Comparison of ENCODE assay signal across 1 cellular context in the genomic region with DNA sequence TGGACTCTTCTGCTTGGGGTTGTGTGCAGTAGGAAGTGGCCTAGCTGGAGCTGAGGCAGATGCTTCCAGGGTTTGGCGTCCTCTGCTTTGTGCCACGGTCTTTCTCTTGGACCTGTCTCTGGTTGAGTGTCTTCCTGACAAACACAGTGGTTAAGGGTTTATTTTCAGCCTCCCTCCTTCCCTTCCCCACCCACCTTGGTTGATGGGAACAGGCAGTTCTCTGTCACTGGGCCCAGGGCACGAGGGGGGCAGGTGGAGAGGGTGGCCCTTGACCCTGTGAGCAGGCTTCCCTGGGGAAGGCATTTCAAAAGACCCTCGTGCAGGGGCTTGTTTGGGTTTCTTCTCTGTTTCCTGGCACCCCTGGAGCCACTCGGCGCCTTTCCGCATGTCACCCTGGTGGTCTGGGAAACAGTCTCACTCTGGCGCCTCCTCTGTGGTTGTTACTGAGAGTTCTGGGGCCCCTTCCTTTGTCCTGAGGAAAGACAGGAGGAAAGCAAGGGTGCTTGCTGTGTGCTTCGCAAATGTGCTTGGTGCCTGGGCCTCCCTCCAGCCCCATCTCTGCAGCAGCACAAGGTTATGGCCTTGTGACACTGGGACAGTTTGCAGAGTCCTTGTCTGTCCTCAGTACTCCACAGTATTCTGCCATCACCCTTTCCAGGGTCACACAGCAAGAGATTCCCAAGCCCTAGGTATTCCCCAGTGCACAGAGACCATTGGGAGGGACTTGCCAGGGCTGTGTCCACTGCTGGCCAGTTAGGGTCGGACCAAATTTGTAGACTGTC.
TF ChIP-seq lines count a peak whose summit lies in the region.

No MANE protein-coding gene starts in this region.

TF ChIP-seq in IMR-90, 13 proteins besides CTCF, POLR2A, EP300 and RAD21:
- TF ChIP-seq RFX5 (IDR thresholded peaks at IDR 0.05; ENCODE audit: low read depth, low read length) (no peak), MXI1 (IDR thresholded peaks at IDR 0.05; ENCODE audit: borderline replicate concordance, low read depth, low read length) (no peak), USF2 (IDR thresholded peaks at IDR 0.05; ENCODE audit: low read depth, low read length) (no peak), FOS (IDR thresholded peaks at IDR 0.05; ENCODE audit: low read depth, low read length) (no peak), ELK1 (IDR thresholded peaks at IDR 0.05; ENCODE audit: borderline replicate concordance, low read depth, low read length) (no peak), NFE2L2 (IDR thresholded peaks at IDR 0.05; ENCODE audit: low read depth, low read length) (no peak)
